9 cellular contexts compared by ENCODE assay signal in the genomic region with DNA sequence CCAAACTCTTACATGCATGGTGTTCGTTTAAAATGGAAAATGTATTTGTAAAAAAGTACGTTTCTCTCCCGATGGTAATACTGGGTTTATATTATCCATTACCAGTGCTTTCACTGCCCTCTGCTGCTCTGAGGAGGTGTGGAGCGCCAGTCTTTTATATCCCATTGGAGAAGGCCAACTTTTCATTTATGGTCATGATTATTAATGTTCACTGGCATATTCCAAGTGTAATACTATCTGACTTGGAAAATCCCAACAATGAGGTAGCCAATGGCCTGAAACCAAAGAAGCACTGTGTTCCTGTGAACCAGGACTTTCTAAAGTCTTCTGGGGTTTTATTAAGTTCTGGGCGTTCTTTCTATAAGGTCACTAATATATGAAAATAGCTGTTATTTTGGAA.
DNase-seq lines count a peak whose midpoint lies in the region; ATAC-seq and TF ChIP-seq lines count a peak whose summit lies in the region.
"Had no signal": no experiment of that assay in that cellular context is flagged by ENCODE, and none has a peak within 500 bp of the region (broad histone marks: within the 10 kb centered on the region; RNA-seq: fewer than 3 reads in every experiment).

No MANE protein-coding gene starts in this region.

- H3K4me3 ChIP-seq in astrocyte of the cerebellum (ENCODE audit: low read depth, low read length) (no peak overlapping the region), tibial nerve (peak overlapping the region in 1 of 4 donors; percentile 16)
- H3K4me3 ChIP-seq: skin epidermis had no signal

- peaks cover 0 to 78% (median 31%) of the 10 kb centered on the region in 4 donors for H3K4me1 ChIP-seq in tibial nerve

- ATAC-seq in GM18498 (IDR thresholded peaks at IDR 0.05; ENCODE audit: unreplicated experiment) (no peak), GM21447 (IDR thresholded peaks at IDR 0.05; ENCODE audit: unreplicated experiment) (no peak)

- DNase-seq in GM03348 (ENCODE audit: low spot score) (peak; percentile 71), NCI-H146 (lab: John Stamatoyannopoulos, UW) (peak; percentile 15), astrocyte of the cerebellum (ENCODE audit: low read depth) (peak; percentile 74), iris pigment epithelial cell (ENCODE audit: low read depth) (peak; percentile 77), tibial nerve (ENCODE audit: low spot score in 2 of 2) (peak; percentile 35 to 80), GF-D8 (lab: John Stamatoyannopoulos, UW) (no peak)

- no peaks in the 10 kb centered on the region for H3K9me3 ChIP-seq in tibial nerve

- no peaks in the 10 kb centered on the region for H3K36me3 ChIP-seq in tibial nerve

- in situ Hi-C loops in astrocyte of the cerebellum (cut with HindIII; ENCODE audit: low sequenced_read_pairs): loop anchor here (25.0 kb wide), 1 partner anchor 232 kb away; no protein-coding TSS in a partner anchor

- TF ChIP-seq POLR2A in tibial nerve (IDR thresholded peaks at IDR 0.05): peak in 1 of 2 donors; percentile 9

- TF ChIP-seq CTCF in astrocyte of the cerebellum (IDR thresholded peaks at IDR 0.05; ENCODE audit: low read depth, low read length, missing control alignments) (peak; percentile 75), tibial nerve (IDR thresholded peaks at IDR 0.05) (peak; percentile 37 to 85 (median 57))

- WGBS in tibial nerve, 2 donors: 11 to 18% methylated on average over 5 of the region's 5 CpGs

- TF ChIP-seq EP300 in tibial nerve (IDR thresholded peaks at IDR 0.05): peak in 1 of 2 donors; percentile 74

- no peaks in the 10 kb centered on the region for H3K27me3 ChIP-seq in tibial nerve

- H3K27ac ChIP-seq in tibial nerve: peak overlapping the region in 3 of 4 donors; percentile 60 to 86 (median 76)
